ENCODE assay signal across 15 cellular contexts in genomic region chr14:94536836-94537235, GRCh38. TPM values are rescaled to one million over a fixed set of nuclear protein-coding genes. Genes with fewer than 3 reads are reported as not detected.
DNase-seq lines count a peak whose midpoint lies in the region; ATAC-seq, FAIRE-seq and TF ChIP-seq lines count a peak whose summit lies in the region.
"Had no signal": no experiment of that assay in that cellular context is flagged by ENCODE, and none has a peak within 500 bp of the region (broad histone marks: within the 10 kb centered on the region; RNA-seq: fewer than 3 reads in every experiment).

No MANE protein-coding gene starts in this region.

- no peaks in the 10 kb centered on the region for H3K79me2 ChIP-seq in H1 (ENCODE audit: control insufficient read depth in 1 of 2, insufficient read depth in 2 of 2, low read length in 2 of 2)

- peak overlapping the region; percentile 36 for H2AFZ ChIP-seq in H1 (ENCODE audit: low read length)

- no peak overlapping the region for H3K9ac ChIP-seq in H1 (replicated peaks in 1 of 4; ENCODE audit: extremely low read depth in 1 of 4, low read depth in 3 of 4, low read length in 3 of 4)

- no peak overlapping the region for H4K8ac ChIP-seq in H1 (ENCODE audit: extremely low read depth, insufficient read depth, low read length)

- no peak overlapping the region for H3K23ac ChIP-seq in H1 (ENCODE audit: insufficient read length)

- DNase-seq in SIG-M5 treated with dmso at 0.1 percent for 504 hours (lab: John Stamatoyannopoulos, UW; ENCODE audit: unreplicated experiment): peak; percentile 39
- no peak for DNase-seq in SIG-M5 (lab: John Stamatoyannopoulos, UW)
- peak; percentile 7 for DNase-seq in NCI-H69 (lab: John Stamatoyannopoulos, UW)
- no peak for DNase-seq in H1 (ENCODE audit: low read depth in 1 of 2, low spot score in 2 of 2)
- DNase-seq in small intestine: peak; percentile 12
- no peak for DNase-seq in NCI-H1436 treated with DMSO at 0.1 percent for 48 hours (lab: John Stamatoyannopoulos, UW)
- no peak for DNase-seq in DMS114 treated with DMSO at 0.1 percent for 48 hours (lab: John Stamatoyannopoulos, UW; ENCODE audit: unreplicated experiment)
- no peak for DNase-seq in activated T-cell treated with anti-CD3 and anti-CD28 coated beads, Interleukin-2, amount 50 U/mL, for 72 hours
- DNase-seq: activated CD4-positive, alpha-beta T cell treated with anti-CD3 and anti-CD28 coated beads for 4 hours; head of caudate nucleus; NCI-H2029 had no signal

- TF ChIP-seq POLR2A in H1 (IDR thresholded peaks at IDR 0.05; ENCODE audit: control extremely low read depth in 1 of 2, low read depth in 2 of 2, low read length in 2 of 2): no peak

- no peak overlapping the region for H2AK5ac ChIP-seq in H1 (ENCODE audit: low read depth, low read length)

- no peaks in the 10 kb centered on the region for H3K36me3 ChIP-seq in H1 (ENCODE audit: control insufficient read depth in 2 of 4, insufficient read depth in 4 of 4, low read length in 3 of 4)
- no peaks in the 10 kb centered on the region for H3K36me3 ChIP-seq in small intestine (ENCODE audit: control insufficient read depth in 2 of 2, insufficient read depth in 2 of 2, low read length in 2 of 2)

- H3K79me1 ChIP-seq in H1 (ENCODE audit: low read depth, low read length): no peaks in the 10 kb centered on the region

- ATAC-seq in activated T-cell treated with anti-CD3 and anti-CD28 coated beads, Interleukin-2, amount 50 U/mL, for 72 hours (replicated peaks in 1 of 2): no peak
- ATAC-seq: activated naive CD4-positive, alpha-beta T cell treated with anti-CD3 and anti-CD28 coated beads, Interleukin-2, amount 50 U/mL, for 72 hours; Right ventricle myocardium inferior had no signal

- H3K27me3 Mint-ChIP-seq in activated T-cell treated with anti-CD3 and anti-CD28 coated beads, Interleukin-2, amount 50 U/mL, for 72 hours (ENCODE audit: low read depth): peaks cover 10% of the 10 kb centered on the region

- TF ChIP-seq RAD21 in H1 (IDR thresholded peaks at IDR 0.05 in 1 of 2, conservative IDR thresholded peaks at IDR 0.05 in 1 of 2; ENCODE audit: low read depth in 2 of 2, low read length in 2 of 2): peak; percentile 47 to 63

- H3K27ac Mint-ChIP-seq in activated T-cell treated with anti-CD3 and anti-CD28 coated beads, Interleukin-2, amount 50 U/mL, for 72 hours: no peak overlapping the region
- H3K27ac Mint-ChIP-seq: activated naive CD4-positive, alpha-beta T cell treated with anti-CD3 and anti-CD28 coated beads, Interleukin-2, amount 50 U/mL, for 72 hours; dendritic cell treated with granulocyte-macrophage colony-stimulating factor and Interleukin-4, amounts not matched to agents 40 ng/mL and 50 ng/mL, for 4 days had no signal

- no peak overlapping the region for H3K14ac ChIP-seq in H1 (ENCODE audit: insufficient read length)

- H3K9me3 ChIP-seq in H1 (ENCODE audit: insufficient read depth in 2 of 2, low read depth in 1 of 2, low read length in 1 of 2) (no peaks in the 10 kb centered on the region), small intestine (ENCODE audit: control insufficient read depth, low read depth) (no peaks in the 10 kb centered on the region)

- H3K56ac ChIP-seq in H1 (replicated peaks; ENCODE audit: insufficient read length, low read depth, low read length): no peak overlapping the region

- no peak overlapping the region for H2BK12ac ChIP-seq in H1 (ENCODE audit: low read depth, low read length)

- peaks cover 2% of the 10 kb centered on the region in 2 donors for H3K9me3 Mint-ChIP-seq in activated T-cell treated with anti-CD3 and anti-CD28 coated beads, Interleukin-2, amount 50 U/mL, for 72 hours
- H3K9me3 Mint-ChIP-seq: dendritic cell treated with granulocyte-macrophage colony-stimulating factor and Interleukin-4, amounts not matched to agents 40 ng/mL and 50 ng/mL, for 4 days had no signal

- no peak overlapping the region for H2BK15ac ChIP-seq in H1 (ENCODE audit: low read length)

- no peaks in the 10 kb centered on the region for H3K4me1 Mint-ChIP-seq in activated T-cell treated with anti-CD3 and anti-CD28 coated beads, Interleukin-2, amount 50 U/mL, for 72 hours (ENCODE audit: low read depth)

- H3K4me3 ChIP-seq in H1 (ENCODE audit: extremely low read depth in 1 of 4, insufficient read depth in 2 of 4, low read depth in 3 of 4, low read length in 4 of 4) (no peak overlapping the region), small intestine (ENCODE audit: low read depth in 1 of 2, low read length in 2 of 2) (no peak overlapping the region)

- H3K27ac ChIP-seq in H1 (ENCODE audit: low read depth, low read length) (no peak overlapping the region), small intestine (ENCODE audit: low read depth in 1 of 2, low read length in 1 of 2) (no peak overlapping the region)
- H3K27ac ChIP-seq: HL-60 had no signal

- no peak overlapping the region for H3K4me3 Mint-ChIP-seq in activated T-cell treated with anti-CD3 and anti-CD28 coated beads, Interleukin-2, amount 50 U/mL, for 72 hours
- H3K4me3 Mint-ChIP-seq: dendritic cell treated with granulocyte-macrophage colony-stimulating factor and Interleukin-4, amounts not matched to agents 40 ng/mL and 50 ng/mL, for 4 days had no signal

- no peaks in the 10 kb centered on the region for H3K36me3 Mint-ChIP-seq in activated T-cell treated with anti-CD3 and anti-CD28 coated beads, Interleukin-2, amount 50 U/mL, for 72 hours (ENCODE audit: insufficient read depth in 2 of 2)
- H3K36me3 Mint-ChIP-seq: activated naive CD4-positive, alpha-beta T cell treated with anti-CD3 and anti-CD28 coated beads, Interleukin-2, amount 50 U/mL, for 72 hours had no signal

- no peak overlapping the region for H2BK20ac ChIP-seq in H1 (ENCODE audit: low read length)

- no peak overlapping the region for H4K91ac ChIP-seq in H1 (replicated peaks; ENCODE audit: insufficient read length, low read length)

- WGBS in H1 (ENCODE audit: extremely low coverage in 1 of 2, insufficient coverage in 1 of 2, insufficient read length in 1 of 2, insufficient replicate concordance in 2 of 2, low coverage in 1 of 2, low lambda C conversion rate in 2 of 2, missing lambda C conversion rate in 1 of 2), 2 experiments: 77% methylated on average over 2 of the region's 2 CpGs; no CpG with 5 or more reads in 1 of the 2 experiments
- 34 to 52% (median 51%) methylated on average over 2 of the region's 2 CpGs for WGBS in small intestine, 3 donors

- no peak overlapping the region for H2BK5ac ChIP-seq in H1 (ENCODE audit: low read depth, low read length)

- no peak overlapping the region for H2BK120ac ChIP-seq in H1 (replicated peaks; ENCODE audit: low read depth, low read length)

- CTCF ChIA-PET in H1 (lab: Charles Lee; ENCODE audit: partially characterized antibody): interaction anchor here (0.8 to 7.8 kb wide), 7 partner anchors 14 to 180 kb away, joined by 3 to 56 read pairs (median 4); no protein-coding TSS in a partner anchor

- POLR2A ChIA-PET in H1 (lab: Charles Lee; ENCODE audit: partially characterized antibody): no interaction called here

- H4K5ac ChIP-seq in H1 (ENCODE audit: insufficient read length, low read depth, low read length): no peak overlapping the region

- TF ChIP-seq CTCF in H1 (IDR thresholded peaks at IDR 0.05; ENCODE audit: control extremely low read depth in 1 of 3, insufficient read depth in 1 of 3, low read depth in 1 of 3, low read length in 3 of 3): peak in 2 of 3 experiments; percentile 33 to 50; a peak in 3 of 4 replicates

- H3K23me2 ChIP-seq in H1 (ENCODE audit: low read depth, low read length): no peaks in the 10 kb centered on the region

- no peak overlapping the region for H3K18ac ChIP-seq in H1 (ENCODE audit: extremely low read depth, low read length)

- no peaks in the 10 kb centered on the region for H4K20me1 ChIP-seq in H1 (replicated peaks in 1 of 2; ENCODE audit: control insufficient read depth in 1 of 2, insufficient read depth in 2 of 2, low read length in 2 of 2)

- H3K4me2 ChIP-seq in H1 (ENCODE audit: insufficient read depth in 1 of 2, low read depth in 2 of 2, low read length in 2 of 2): no peak overlapping the region

- H3K4me1 ChIP-seq in H1 (replicated peaks in 1 of 4; ENCODE audit: control insufficient read depth in 3 of 4, insufficient read depth in 4 of 4, low read length in 3 of 4) (peaks cover 0 to 2% (median 0%) of the 10 kb centered on the region in 4 experiments; a peak in 2 of 7 replicates), small intestine (ENCODE audit: control insufficient read depth in 2 of 2, insufficient read depth in 1 of 2, low read depth in 1 of 2, low read length in 1 of 2) (no peaks in the 10 kb centered on the region)

- no peak overlapping the region for H3K4ac ChIP-seq in H1 (replicated peaks; ENCODE audit: insufficient read length, low read depth, low read length)

- TF ChIP-seq EP300 in H1 (IDR thresholded peaks at IDR 0.05; ENCODE audit: borderline replicate concordance in 1 of 2, low read depth in 2 of 2, low read length in 2 of 2): no peak

- FAIRE-seq in H1 (lab: Jason Lieb, UNC): peak; percentile 63
- FAIRE-seq in small intestine (lab: Jason Lieb, UNC): no peak

- H3K27me3 ChIP-seq in H1 (replicated peaks in 1 of 4; ENCODE audit: control insufficient read depth in 3 of 4, extremely low read depth in 1 of 4, insufficient read depth in 3 of 4, low read length in 3 of 4) (peaks cover 0 to 3% (median 0%) of the 10 kb centered on the region in 4 experiments; a peak in 1 of 7 replicates), small intestine (ENCODE audit: control insufficient read depth in 2 of 2, insufficient read depth in 2 of 2, low read length in 2 of 2) (peaks cover 0 to 2% of the 10 kb centered on the region in 2 donors)

RNA-seq across cellular contexts. Expression of gene SERPINA4, which starts 24.4 kb away (rescaled TPM):
- not detected in 2 replicates for total RNA-seq in H1 (2021; fragmentation: NEBNext Ultra II Directional; extraction: Animal tissue kit (Norgen Biotek cat#: 25700))
- not detected in 2 replicates for polyA plus RNA-seq in H1 (2011; rRNA removed)
- not detected for polyA plus RNA-seq in H1 (2011; cell fraction: cytosol; rRNA removed)
- polyA plus RNA-seq in H1 (2011; cell fraction: nucleus; rRNA removed): not detected
- not detected in 4 replicates for polyA plus RNA-seq in H1 (2012, experiment 1 of 2)
- polyA plus RNA-seq in H1 (2012, experiment 2 of 2): not detected
- not detected for polyA plus RNA-seq in H1 (2013, experiment 1 of 2)
- polyA plus RNA-seq in H1 (2013, experiment 2 of 2): not detected
- polyA minus RNA-seq in H1 (2011; rRNA and poly(A)+ RNA removed): not detected in 2 replicates
- not detected for polyA minus RNA-seq in H1 (2011; cell fraction: cytosol; rRNA and poly(A)+ RNA removed)
- polyA minus RNA-seq in H1 (2011; cell fraction: nucleus; rRNA and poly(A)+ RNA removed): not detected
- polyA plus RNA-seq in small intestine: 1 to 10 TPM in 1 of 3 donors, not detected in 2; 1.2 TPM
- total RNA-seq in activated T-cell treated with anti-CD3 and anti-CD28 coated beads, Interleukin-2, amount 50 U/mL, for 72 hours: not detected
- total RNA-seq: activated naive CD4-positive, alpha-beta T cell treated with anti-CD3 and anti-CD28 coated beads, Interleukin-2, amount 50 U/mL, for 72 hours; Right ventricle myocardium inferior had no signal

RNA-seq across cellular contexts. Expression of gene SERPINA12, which starts 27.6 kb away (rescaled TPM):
- total RNA-seq in H1 (2021; fragmentation: NEBNext Ultra II Directional; extraction: Animal tissue kit (Norgen Biotek cat#: 25700)): not detected in 2 replicates
- polyA plus RNA-seq in H1 (2011; rRNA removed) (not detected in 2 replicates), small intestine (under 1 TPM in 2 of 3 donors, not detected in 1; 0.54 to 0.67 TPM)
- not detected for polyA plus RNA-seq in H1 (2011; cell fraction: cytosol; rRNA removed)
- not detected for polyA plus RNA-seq in H1 (2011; cell fraction: nucleus; rRNA removed)
- polyA plus RNA-seq in H1 (2012, experiment 1 of 2): not detected in 4 replicates
- not detected for polyA plus RNA-seq in H1 (2012, experiment 2 of 2)
- not detected for polyA plus RNA-seq in H1 (2013, experiment 1 of 2)
- polyA plus RNA-seq in H1 (2013, experiment 2 of 2): not detected
- not detected in 2 replicates for polyA minus RNA-seq in H1 (2011; rRNA and poly(A)+ RNA removed)
- polyA minus RNA-seq in H1 (2011; cell fraction: cytosol; rRNA and poly(A)+ RNA removed): not detected
- polyA minus RNA-seq in H1 (2011; cell fraction: nucleus; rRNA and poly(A)+ RNA removed): not detected
- total RNA-seq in activated T-cell treated with anti-CD3 and anti-CD28 coated beads, Interleukin-2, amount 50 U/mL, for 72 hours: not detected
- total RNA-seq: activated naive CD4-positive, alpha-beta T cell treated with anti-CD3 and anti-CD28 coated beads, Interleukin-2, amount 50 U/mL, for 72 hours; Right ventricle myocardium inferior had no signal

RNA-seq across cellular contexts. Expression of gene SERPINA5, which starts 44.4 kb away (rescaled TPM):
- 1.9 and 2.1 TPM in 2 replicates for total RNA-seq in H1 (2021; fragmentation: NEBNext Ultra II Directional; extraction: Animal tissue kit (Norgen Biotek cat#: 25700))
- polyA plus RNA-seq in H1 (2011; rRNA removed) (1.6 and 1.8 TPM in 2 replicates), small intestine (1 to 10 TPM in 1 of 3 donors, under 1 TPM in 1, not detected in 1; 0.54 to 1.7 TPM)
- polyA plus RNA-seq in H1 (2011; cell fraction: cytosol; rRNA removed): 2.0 TPM
- 1.8 TPM for polyA plus RNA-seq in H1 (2011; cell fraction: nucleus; rRNA removed)
- 1.9 to 2.4 TPM (median 2.0 TPM) in 4 replicates for polyA plus RNA-seq in H1 (2012, experiment 1 of 2)
- polyA plus RNA-seq in H1 (2012, experiment 2 of 2): 1.6 TPM
- polyA plus RNA-seq in H1 (2013, experiment 1 of 2): 3.2 TPM
- polyA plus RNA-seq in H1 (2013, experiment 2 of 2): 3.6 TPM
- polyA minus RNA-seq in H1 (2011; rRNA and poly(A)+ RNA removed): 1.6 and 1.9 TPM in 2 replicates
- polyA minus RNA-seq in H1 (2011; cell fraction: cytosol; rRNA and poly(A)+ RNA removed): 0.81 TPM
- polyA minus RNA-seq in H1 (2011; cell fraction: nucleus; rRNA and poly(A)+ RNA removed): 1.2 TPM
- not detected for total RNA-seq in activated T-cell treated with anti-CD3 and anti-CD28 coated beads, Interleukin-2, amount 50 U/mL, for 72 hours
- total RNA-seq: activated naive CD4-positive, alpha-beta T cell treated with anti-CD3 and anti-CD28 coated beads, Interleukin-2, amount 50 U/mL, for 72 hours had no signal

Comparison
In these comparisons a context has a peak if more than half of its experiments do, and no peak if none do; other contexts are left out.
1. DNase-seq: peak in SIG-M5 treated with dmso at 0.1 percent for 504 hours (single experiment), NCI-H69 (single experiment) and small intestine (single experiment); none in SIG-M5 (single experiment), H1 (0 of 2), NCI-H1436 treated with DMSO at 0.1 percent for 48 hours (single experiment), DMS114 treated with DMSO at 0.1 percent for 48 hours (single experiment) and activated T-cell treated with anti-CD3 and anti-CD28 coated beads, Interleukin-2, amount 50 U/mL, for 72 hours (0 of 2).